ENCODE assay signal across 28 cellular contexts in genomic region chr19:34853369-34853768, GRCh38.
"Had no signal": no experiment of that assay in that cellular context is flagged by ENCODE, and none has a peak within 500 bp of the region (broad histone marks: within the 10 kb centered on the region; RNA-seq: fewer than 3 reads in every experiment).

No MANE protein-coding gene starts in this region.

- H3K9me3 Mint-ChIP-seq: activated B cell treated with CpG ODN at 0.5 μM for 24 hours; activated naive CD4-positive, alpha-beta T cell treated with anti-CD3 and anti-CD28 coated beads, Interleukin-2, amount 50 U/mL, for 72 hours; activated naive CD8-positive, alpha-beta T cell treated with anti-CD3 and anti-CD28 coated beads, Interleukin-2, amount 10 ng/mL, durations not matched to agents 7 days and 5 days; activated T-cell treated with anti-CD3 and anti-CD28 coated beads, Interleukin-2, amount 50 U/mL, for 24 hours had no signal

- H3K4me1 ChIP-seq: ascending aorta, breast epithelium, colonic mucosa had no signal

- H3K9me3 ChIP-seq: ascending aorta, breast epithelium, colonic mucosa had no signal

- H3K27me3 Mint-ChIP-seq: activated B cell treated with CpG ODN at 0.5 μM for 24 hours; activated naive CD4-positive, alpha-beta T cell treated with anti-CD3 and anti-CD28 coated beads, Interleukin-2, amount 10 ng/mL, durations not matched to agents 7 days and 5 days; activated naive CD8-positive, alpha-beta T cell treated with anti-CD3 and anti-CD28 coated beads, Interleukin-2, amount 10 ng/mL, durations not matched to agents 7 days and 5 days; activated T-cell treated with anti-CD3 and anti-CD28 coated beads, Interleukin-2, amount 50 U/mL, for 24 hours; T-helper 17 cell had no signal

- H3K4me3 Mint-ChIP-seq: activated B cell treated with CpG ODN at 0.5 μM for 24 hours; activated naive CD4-positive, alpha-beta T cell treated with anti-CD3 and anti-CD28 coated beads, Interleukin-2, amount 10 ng/mL, durations not matched to agents 7 days and 5 days; activated naive CD8-positive, alpha-beta T cell treated with anti-CD3 and anti-CD28 coated beads, Interleukin-2, amount 10 ng/mL, durations not matched to agents 7 days and 5 days; activated T-cell treated with anti-CD3 and anti-CD28 coated beads, Interleukin-2, amount 50 U/mL, for 24 hours; activated T-cell treated with anti-CD3 and anti-CD28 coated beads, Interleukin-2, amount 50 U/mL, for 72 hours; brain; T-helper 17 cell; T-helper 2 cell treated with Interferon-gamma antibody and Interleukin-4, amounts not matched to agents 5 μg/mL and 100 μg/mL, for 36 hours had no signal

- H3K36me3 Mint-ChIP-seq: activated naive CD4-positive, alpha-beta T cell treated with anti-CD3 and anti-CD28 coated beads, Interleukin-2, amount 50 U/mL, for 72 hours had no signal

- H3K4me3 ChIP-seq: ascending aorta, breast epithelium, cardiac muscle cell, colonic mucosa had no signal

- H3K27ac ChIP-seq: ascending aorta, breast epithelium, cardiac muscle cell, colonic mucosa, WERI-Rb-1 had no signal

- H3K27me3 ChIP-seq: ascending aorta, breast epithelium, cardiac muscle cell, colonic mucosa had no signal

- DNase-seq: activated B cell treated with CpG ODN at 0.5 μM for 24 hours; activated CD4-positive, alpha-beta T cell treated with anti-CD3 and anti-CD28 coated beads for 48 hours; activated CD4-positive, alpha-beta T cell treated with anti-CD3 and anti-CD28 coated beads, Interleukin-2, amount 50 U/mL, for 1 hour; activated CD4-positive, alpha-beta T cell treated with anti-CD3 and anti-CD28 coated beads, Interleukin-2, amount 50 U/mL, for 48 hours; activated CD8-positive, alpha-beta memory T cell treated with anti-CD3 and anti-CD28 coated beads, Interleukin-2, amount 50 U/mL, for 48 hours; activated gamma-delta T cell; activated naive CD4-positive, alpha-beta T cell; activated naive CD4-positive, alpha-beta T cell treated with anti-CD3 and anti-CD28 coated beads, Interleukin-2, amount 10 ng/mL, durations not matched to agents 7 days and 5 days; activated naive CD8-positive, alpha-beta T cell treated with anti-CD3 and anti-CD28 coated beads, Interleukin-2, amount 10 ng/mL, durations not matched to agents 7 days and 5 days; activated T-cell treated with anti-CD3 and anti-CD28 coated beads for 4 hours; activated T-cell treated with anti-CD3 and anti-CD28 coated beads, Interleukin-2, amount 50 U/mL, for 24 hours; activated T-cell treated with anti-CD3 and anti-CD28 coated beads, Interleukin-2, amount 50 U/mL, for 72 hours; central memory CD4-positive, alpha-beta T cell; cerebellar nuclear complex; colonic mucosa; effector CD8-positive, alpha-beta T cell; foreskin fibroblast; T-helper 1 cell; T-helper 17 cell; T1000; WERI-Rb-1 had no signal

- H3K36me3 ChIP-seq: ascending aorta, breast epithelium, cardiac muscle cell, colonic mucosa, WERI-Rb-1 had no signal

- FAIRE-seq: frontal cortex had no signal

- H3K27ac Mint-ChIP-seq: activated B cell treated with CpG ODN at 0.5 μM for 24 hours; activated naive CD4-positive, alpha-beta T cell treated with anti-CD3 and anti-CD28 coated beads, Interleukin-2, amount 10 ng/mL, durations not matched to agents 7 days and 5 days; activated naive CD4-positive, alpha-beta T cell treated with anti-CD3 and anti-CD28 coated beads, Interleukin-2, amount 50 U/mL, for 72 hours; activated naive CD8-positive, alpha-beta T cell treated with anti-CD3 and anti-CD28 coated beads, Interleukin-2, amount 10 ng/mL, durations not matched to agents 7 days and 5 days; activated T-cell treated with anti-CD3 and anti-CD28 coated beads, Interleukin-2, amount 50 U/mL, for 24 hours; activated T-cell treated with anti-CD3 and anti-CD28 coated beads, Interleukin-2, amount 50 U/mL, for 72 hours; brain; T-helper 2 cell treated with Interferon-gamma antibody and Interleukin-4, amounts not matched to agents 5 μg/mL and 100 μg/mL, for 36 hours had no signal
